Comparison of ENCODE assay signal across 18 cellular contexts in genomic region chr3:123739146-123739545, GRCh38.
DNase-seq lines count a peak whose midpoint lies in the region; ATAC-seq and TF ChIP-seq lines count a peak whose summit lies in the region.
"Had no signal": no experiment of that assay in that cellular context is flagged by ENCODE, and none has a peak within 500 bp of the region (broad histone marks: within the 10 kb centered on the region; RNA-seq: fewer than 3 reads in every experiment).

No MANE protein-coding gene starts in this region.

- no peaks in the 10 kb centered on the region for H3K27me3 ChIP-seq in AG04450 (ENCODE audit: control insufficient read depth, insufficient read depth, low read length)
- no peaks in the 10 kb centered on the region for H3K27me3 ChIP-seq in PC-3 (ENCODE audit: low read length)
- no peaks in the 10 kb centered on the region for H3K27me3 ChIP-seq in colonic mucosa
- no peaks in the 10 kb centered on the region for H3K27me3 ChIP-seq in osteoblast (ENCODE audit: insufficient read depth, low read length)
- no peaks in the 10 kb centered on the region for H3K27me3 ChIP-seq in body of pancreas
- H3K27me3 ChIP-seq: MG63 had no signal

- H4K20me1 ChIP-seq in PC-3 (ENCODE audit: low read length) (no peaks in the 10 kb centered on the region), osteoblast (ENCODE audit: insufficient read depth, low read length) (no peaks in the 10 kb centered on the region)

- BruUV-seq in PC-3 (replicated peaks; lab: Mats Ljungman, UMichigan) = no TSS peak

- POLR2A ChIA-PET in AG04450 (lab: Yijun Ruan, JAX) = interaction anchor here (2.3 kb wide), 1 partner anchor 11 kb away, joined by 19 read pairs; no protein-coding TSS in a partner anchor
- POLR2A ChIA-PET in PC-3 (lab: Charles Lee; ENCODE audit: unreplicated experiment) = interaction anchor here (0.6 kb wide), 1 partner anchor 17 kb away, joined by 3 read pairs; no protein-coding TSS in a partner anchor

- intact Hi-C loops in PC-3 (cut with micrococcal nuclease) (no loop called here), colonic mucosa (cut with DNase I) (no loop called here), body of pancreas (cut with DNase I) (no loop called here)

- CTCF ChIA-PET in AG04450 (lab: Charles Lee) (interaction anchor here (1.6 to 6.0 kb wide), 2 partner anchors 15 to 87 kb away, joined by 3 to 33 read pairs; no protein-coding TSS in a partner anchor), PC-3 (lab: Charles Lee) (no interaction called here)

- WGBS in body of pancreas, 2 donors = 69 to 89% methylated on average over 2 of the region's 2 CpGs

- peak overlapping the region; percentile 75 for H3K27ac ChIP-seq in AG04450 (ENCODE audit: low read depth, low read length)
- peak overlapping the region; percentile 70 for H3K27ac ChIP-seq in PC-3 (ENCODE audit: low read length)
- peak overlapping the region; percentile 77 for H3K27ac ChIP-seq in colonic mucosa
- peak overlapping the region; percentile 80 for H3K27ac ChIP-seq in osteoblast (ENCODE audit: low read depth, low read length)
- H3K27ac ChIP-seq in body of pancreas = no peak overlapping the region

- H3K36me3 ChIP-seq in PC-3 (ENCODE audit: low read depth, low read length) (no peaks in the 10 kb centered on the region), colonic mucosa (no peaks in the 10 kb centered on the region), osteoblast (ENCODE audit: insufficient read depth, low read length) (peaks cover 38% of the 10 kb centered on the region), body of pancreas (replicated peaks in 1 of 2; ENCODE audit: insufficient read depth in 1 of 2, low read depth in 2 of 2) (no peaks in the 10 kb centered on the region)

- ATAC-seq in PC-3 (no peak), body of pancreas (no peak)

- H3K79me2 ChIP-seq in PC-3 (ENCODE audit: low read length) (no peaks in the 10 kb centered on the region), osteoblast (ENCODE audit: insufficient read depth, low read length) (no peaks in the 10 kb centered on the region)

- no peak for TF ChIP-seq CTCF in AG04450 (IDR thresholded peaks at IDR 0.05; ENCODE audit: low read depth, low read length)
- TF ChIP-seq CTCF in PC-3 (conservative IDR thresholded peaks at IDR 0.05; ENCODE audit: low read depth, low read length) = no peak
- no peak for TF ChIP-seq CTCF in colonic mucosa (IDR thresholded peaks at IDR 0.05)
- no peak for TF ChIP-seq CTCF in osteoblast (IDR thresholded peaks at IDR 0.05; ENCODE audit: extremely low read depth, low read depth, low read length)
- TF ChIP-seq CTCF in body of pancreas (IDR thresholded peaks at IDR 0.05) = no peak

- no peak overlapping the region for H3K4me3 ChIP-seq in AG04450 (ENCODE audit: low read depth, low read length)
- H3K4me3 ChIP-seq in PC-3 (ENCODE audit: low read length) = no peak overlapping the region
- no peak overlapping the region for H3K4me3 ChIP-seq in colonic mucosa
- no peak overlapping the region for H3K4me3 ChIP-seq in osteoblast (ENCODE audit: insufficient read depth, low read length)
- no peak overlapping the region for H3K4me3 ChIP-seq in body of pancreas
- H3K4me3 ChIP-seq: MG63 had no signal

- no peak for TF ChIP-seq POLR2A in body of pancreas (IDR thresholded peaks at IDR 0.05)

- H3K9ac ChIP-seq in PC-3 (ENCODE audit: low read length) = peak overlapping the region; percentile 3; the same call in 1 of the 2 replicates
- H3K9ac ChIP-seq in colonic mucosa (ENCODE audit: low read depth in 2 of 2, low read length in 2 of 2) = no peak overlapping the region

- DNase-seq in AG04450 (ENCODE audit: low read depth, low spot score) = no peak
- no peak for DNase-seq in PC-3
- no peak for DNase-seq in colonic mucosa
- no peak for DNase-seq in osteoblast (ENCODE audit: insufficient read length, low spot score, missing footprints)
- DNase-seq in NCI-H1092 treated with DMSO at 0.1 percent for 48 hours (lab: John Stamatoyannopoulos, UW) = no peak
- DNase-seq in NCI-H748 treated with DMSO at 0.1 percent for 48 hours (lab: John Stamatoyannopoulos, UW) = no peak
- no peak for DNase-seq in body of pancreas
- no peak for DNase-seq in COR-L47 (lab: John Stamatoyannopoulos, UW)
- DNase-seq: CD4-positive, CD25-positive, alpha-beta regulatory T cell; DMS79; GDM1; GOT3; KBM-7; NCI-H1417; NCI-H1930; NCI-H2171 treated with DMSO at 0.1 percent for 48 hours; RPMI8226 had no signal

- no peaks in the 10 kb centered on the region for H3F3A ChIP-seq in PC-3 (ENCODE audit: low read length, unreplicated experiment)

- H3K4me2 ChIP-seq in PC-3 (ENCODE audit: low read length) (peak overlapping the region; percentile 16), osteoblast (ENCODE audit: insufficient read depth, low read length) (no peak overlapping the region)

- H3K4me1 ChIP-seq in PC-3 (ENCODE audit: insufficient read depth, low read length) (peaks cover 42% of the 10 kb centered on the region), colonic mucosa (no peaks in the 10 kb centered on the region), osteoblast (ENCODE audit: insufficient read depth, low read length) (peaks cover 45% of the 10 kb centered on the region), body of pancreas (no peaks in the 10 kb centered on the region)

- H2AFZ ChIP-seq in PC-3 (ENCODE audit: low read length) (peak overlapping the region; percentile 16; the same call in 1 of the 2 replicates), osteoblast (ENCODE audit: low read length) (no peak overlapping the region)

- H3K9me3 ChIP-seq in AG04450 (ENCODE audit: control insufficient read depth, insufficient read depth, low read length) = no peaks in the 10 kb centered on the region
- H3K9me3 ChIP-seq in PC-3 (ENCODE audit: low read length) = no peaks in the 10 kb centered on the region
- no peaks in the 10 kb centered on the region for H3K9me3 ChIP-seq in colonic mucosa
- H3K9me3 ChIP-seq in osteoblast (ENCODE audit: low read depth, low read length) = no peaks in the 10 kb centered on the region
- H3K9me3 ChIP-seq in body of pancreas = no peaks in the 10 kb centered on the region
- H3K9me3 ChIP-seq: MG63 had no signal

- H3K9me2 ChIP-seq in PC-3 (replicated peaks; ENCODE audit: low read length) = no peaks in the 10 kb centered on the region

Comparison
In these comparisons a context has a peak if more than half of its experiments do, and no peak if none do; other contexts are left out.
1. H3K27ac ChIP-seq: peak in AG04450 (single experiment), PC-3 (single experiment), colonic mucosa (single experiment) and osteoblast (single experiment); none in body of pancreas (0 of 4).